Comparison of ENCODE assay signal across 29 cellular contexts in the genomic region with DNA sequence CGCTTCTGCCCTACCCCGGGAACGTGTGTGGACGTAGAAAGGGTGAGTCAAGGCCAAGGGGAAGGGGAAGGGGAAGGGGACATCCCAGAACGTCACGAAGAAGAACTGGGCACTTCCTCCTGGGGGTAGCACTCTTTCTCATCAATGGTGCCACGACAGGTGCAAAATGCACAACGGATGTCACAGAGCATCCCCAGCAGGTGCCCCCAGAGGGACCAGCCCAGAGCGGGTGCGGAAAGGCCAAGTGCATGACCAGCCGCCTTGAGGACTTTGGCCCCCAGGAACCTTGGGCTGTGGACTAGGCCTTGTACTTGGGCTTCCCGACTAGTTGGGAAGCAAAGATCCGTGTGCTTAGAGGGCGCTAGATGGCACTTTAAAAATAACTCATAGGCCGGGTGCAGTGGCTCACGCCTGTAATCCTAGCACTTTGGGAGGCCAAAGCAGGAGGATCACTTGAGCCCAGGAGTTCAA. TPM values are rescaled to one million over a fixed set of nuclear protein-coding genes. Genes with fewer than 3 reads are reported as not detected.
DNase-seq lines count a peak whose midpoint lies in the region; ATAC-seq, FAIRE-seq and TF ChIP-seq lines count a peak whose summit lies in the region.
"Had no signal": no experiment of that assay in that cellular context is flagged by ENCODE, and none has a peak within 500 bp of the region (broad histone marks: within the 10 kb centered on the region; RNA-seq: fewer than 3 reads in every experiment).

No MANE protein-coding gene starts in this region.

- peak overlapping the region; percentile 85 for H3K4me2 ChIP-seq in HepG2 (ENCODE audit: low read depth, low read length)

- peaks cover 13% of the 10 kb centered on the region for H3K4me1 Mint-ChIP-seq in T-helper 17 cell
- peaks cover 8% of the 10 kb centered on the region for H3K4me1 Mint-ChIP-seq in progenitor cell of endocrine pancreas (ENCODE audit: low read depth)

- H2AFZ ChIP-seq in HepG2 (ENCODE audit: low read length) = no peak overlapping the region
- H2AFZ ChIP-seq: parathyroid adenoma had no signal

- H3K27me3 ChIP-seq in HepG2 (ENCODE audit: control insufficient read depth in 1 of 2, insufficient read depth in 2 of 2, low read length in 2 of 2) (no peaks in the 10 kb centered on the region), upper lobe of right lung (no peaks in the 10 kb centered on the region)
- H3K27me3 ChIP-seq: gastroesophageal sphincter had no signal

- TF ChIP-seq CTCF in HepG2 (CRISPR knock-in tag; IDR thresholded peaks at IDR 0.05) (peak; percentile 72), upper lobe of right lung (IDR thresholded peaks at IDR 0.05) (no peak), progenitor cell of endocrine pancreas (IDR thresholded peaks at IDR 0.05; ENCODE audit: unreplicated experiment) (no peak)

- no peak overlapping the region for H3K9ac ChIP-seq in HepG2 (ENCODE audit: insufficient read depth, low read depth, low read length)
- H3K9ac ChIP-seq: parathyroid adenoma had no signal

- peak in 1 of 2 experiments; percentile 20; a peak in 1 of 4 replicates for TF ChIP-seq EP300 in HepG2 (IDR thresholded peaks at IDR 0.05; ENCODE audit: low read depth in 2 of 2, low read length in 2 of 2)
- TF ChIP-seq EP300 in HepG2 (CRISPR knock-in tag; IDR thresholded peaks at IDR 0.05; ENCODE audit: borderline replicate concordance) = 0 out of 2 replicates have a peak, but pooled peaks have one; percentile 21

- no peak overlapping the region for H3K27ac Mint-ChIP-seq in T-helper 17 cell
- no peak overlapping the region for H3K27ac Mint-ChIP-seq in progenitor cell of endocrine pancreas
- H3K27ac Mint-ChIP-seq: CD4-positive, CD25-positive, alpha-beta regulatory T cell; nephron progenitor cell had no signal

- intact Hi-C loops in HepG2 (cut with micrococcal nuclease; ENCODE audit: unreplicated experiment) (no loop called here), upper lobe of right lung (cut with DNase I) (no loop called here), head of caudate nucleus (cut with DNase I) (no loop called here)

- H3K36me3 ChIP-seq in HepG2 (replicated peaks in 1 of 2; ENCODE audit: control insufficient read depth in 1 of 2, insufficient read depth in 2 of 2, low read length in 2 of 2) (no peaks in the 10 kb centered on the region), upper lobe of right lung (no peaks in the 10 kb centered on the region)
- H3K36me3 ChIP-seq: gastroesophageal sphincter had no signal

- TF ChIP-seq POLR2A in GM12891 (IDR thresholded peaks at IDR 0.05; ENCODE audit: low read depth, low read length) (no peak), HepG2 (IDR thresholded peaks at IDR 0.05; ENCODE audit: insufficient read depth in 1 of 2, low read depth in 2 of 2, low read length in 2 of 2) (no peak)

- no peak for FAIRE-seq in GM12891 (lab: Jason Lieb, UNC)
- FAIRE-seq in HepG2 (lab: Jason Lieb, UNC) = no peak
- FAIRE-seq: endothelial cell of umbilical vein had no signal

- DNase-seq in GM12891 (ENCODE audit: insufficient read length, low spot score) (no peak), T-helper 17 cell (no peak), HepG2 (ENCODE audit: low spot score) (peak; percentile 50), upper lobe of right lung (no peak), head of caudate nucleus (no peak), progenitor cell of endocrine pancreas (ENCODE audit: low spot score, unreplicated experiment) (no peak), NCI-H1092 treated with DMSO at 0.1 percent for 48 hours (lab: John Stamatoyannopoulos, UW) (no peak)
- DNase-seq: activated CD4-positive, alpha-beta T cell treated with anti-CD3 and anti-CD28 coated beads for 4 hours; activated CD8-positive, alpha-beta memory T cell treated with anti-CD3 and anti-CD28 coated beads for 24 hours; activated effector memory CD4-positive, alpha-beta T cell treated with anti-CD3 and anti-CD28 coated beads, Interleukin-2, amount 50 U/mL, for 16 hours; CD4-positive, CD25-positive, alpha-beta regulatory T cell; DMS 273 treated with DMSO at 0.1 percent for 48 hours; EL; H7; MM.1S; NCI-H1417 treated with DMSO at 0.1 percent for 48 hours; NCI-H2081 treated with DMSO at 0.1 percent for 48 hours; NCI-H226; NCI-H748 treated with DMSO at 0.1 percent for 48 hours; nephron progenitor cell; stimulated activated CD4-positive, alpha-beta T cell treated with anti-CD3 and anti-CD28 coated beads, Interleukin-4, amount 100 ng/mL, for 24 hours; T-helper 2 cell had no signal

- H3K4me1 ChIP-seq in HepG2 (ENCODE audit: insufficient read depth, low read length) (peaks cover 89% of the 10 kb centered on the region), upper lobe of right lung (peaks cover 21% of the 10 kb centered on the region)

- H3K9me3 ChIP-seq in T-helper 17 cell (ENCODE audit: control insufficient read depth, low read length, poor library complexity, severe bottlenecking) (no peaks in the 10 kb centered on the region), HepG2 (ENCODE audit: low read length) (no peaks in the 10 kb centered on the region), upper lobe of right lung (no peaks in the 10 kb centered on the region)
- H3K9me3 ChIP-seq: gastroesophageal sphincter had no signal

- H3K4me3 Mint-ChIP-seq in T-helper 17 cell = no peak overlapping the region
- H3K4me3 Mint-ChIP-seq in progenitor cell of endocrine pancreas (ENCODE audit: low read depth) = no peak overlapping the region
- H3K4me3 Mint-ChIP-seq: nephron progenitor cell; stimulated activated effector memory CD8-positive, alpha-beta T cell treated with anti-CD3 and anti-CD28 coated beads, Interleukin-12 subunit alpha, Interleukin-12 subunit beta, amount 100 ng/mL, for 72 hours had no signal

- CTCF ChIA-PET in HepG2 (lab: Yijun Ruan, JAX; ENCODE audit: low intra/inter-chr PET ratio, low total read pairs) = no interaction called here

- no peaks in the 10 kb centered on the region for H4K20me1 ChIP-seq in HepG2 (ENCODE audit: insufficient read depth, low read length)

- H3K4me3 ChIP-seq in HepG2 (replicated peaks in 1 of 3; ENCODE audit: insufficient read depth in 1 of 3, low read depth in 2 of 3, low read length in 3 of 3) (peak overlapping the region in 2 of 3 experiments; percentile 11 to 54; a peak in 4 of 6 replicates), upper lobe of right lung (no peak overlapping the region)
- H3K4me3 ChIP-seq: gastroesophageal sphincter had no signal

- POLR2A ChIA-PET in HepG2 (lab: Yijun Ruan, JAX) = interaction anchor here (0.7 to 4.0 kb wide), 3 partner anchors 11 to 51 kb away, joined by 3 to 59 read pairs (median 29); a partner anchor contains a TSS

- no TSS peak for BruUV-seq in HepG2 (replicated peaks; lab: Mats Ljungman, UMichigan)

- in situ Hi-C loops in HepG2 (cut with HindIII; ENCODE audit: extremely low pct_ligation_motif_present, low pct_unique_long_range_greater_than_20kb) = no loop called here

- 18% methylated on average over 13 of the region's 16 CpGs for WGBS in HepG2 (ENCODE audit: low lambda C conversion rate)

- TF ChIP-seq RAD21 in HepG2 (CRISPR knock-in tag; IDR thresholded peaks at IDR 0.05) = peak; percentile 31; the same call in 1 of the 2 replicates

- H3K79me2 ChIP-seq in HepG2 (ENCODE audit: insufficient read depth, low read length) = no peaks in the 10 kb centered on the region
- H3K79me2 ChIP-seq: parathyroid adenoma had no signal

- H3K27ac ChIP-seq in HepG2 (ENCODE audit: extremely low read length, insufficient read depth, low read length) (peak overlapping the region; percentile 4), upper lobe of right lung (no peak overlapping the region)
- H3K27ac ChIP-seq: gastroesophageal sphincter, parathyroid adenoma had no signal

- no peaks in the 10 kb centered on the region for H3K9me3 Mint-ChIP-seq in progenitor cell of endocrine pancreas (ENCODE audit: low read depth)
- H3K9me3 Mint-ChIP-seq: CD4-positive, CD25-positive, alpha-beta regulatory T cell; nephron progenitor cell; stimulated activated effector memory CD8-positive, alpha-beta T cell treated with anti-CD3 and anti-CD28 coated beads, Interleukin-12 subunit alpha, Interleukin-12 subunit beta, amount 100 ng/mL, for 72 hours had no signal

- H3K27me3 Mint-ChIP-seq in T-helper 17 cell (no peaks in the 10 kb centered on the region), progenitor cell of endocrine pancreas (no peaks in the 10 kb centered on the region)
- H3K27me3 Mint-ChIP-seq: CD4-positive, CD25-positive, alpha-beta regulatory T cell had no signal

- H3K36me3 Mint-ChIP-seq in T-helper 17 cell (ENCODE audit: low read depth) (no peaks in the 10 kb centered on the region), progenitor cell of endocrine pancreas (ENCODE audit: insufficient read depth) (no peaks in the 10 kb centered on the region)
- H3K36me3 Mint-ChIP-seq: CD4-positive, CD25-positive, alpha-beta regulatory T cell; stimulated activated effector memory CD8-positive, alpha-beta T cell treated with anti-CD3 and anti-CD28 coated beads, Interleukin-12 subunit alpha, Interleukin-12 subunit beta, amount 100 ng/mL, for 72 hours had no signal

- ATAC-seq in T-helper 17 cell (peak; percentile 23), HepG2 (no peak), upper lobe of right lung (peak; percentile 28)
- ATAC-seq: gastroesophageal sphincter; right cardiac atrium; Right ventricle myocardium inferior; SK-N-SH treated with all-trans-retinoic acid at 6 μM for 48 hours; stimulated activated effector memory CD8-positive, alpha-beta T cell treated with anti-CD3 and anti-CD28 coated beads, Interleukin-12 subunit alpha, Interleukin-12 subunit beta, amount 100 ng/mL, for 72 hours had no signal

RNA-seq across cellular contexts. Expression of a gene that starts 12.1 kb away (rescaled TPM):
- polyA plus RNA-seq in GM12891 (2012; ENCODE audit: low read depth, missing spikeins) = 24.6 TPM
- 10 to 100 TPM in 1 of 2 donors, 1 to 10 TPM in 1; 6.2 to 22.8 TPM for total RNA-seq in T-helper 17 cell
- 54.7 and 59.7 TPM in 2 replicates for total RNA-seq in HepG2 (2016; rRNA removed; fragmentation: Illumina TruSeq; extraction: Trizol)
- 18.4 and 21.0 TPM in 2 replicates for total RNA-seq in HepG2 (2016; cell fraction: cytosol; rRNA removed; fragmentation: Illumina TruSeq; extraction: Trizol; ENCODE audit: low read depth)
- total RNA-seq in HepG2 (2016; cell fraction: insoluble cytoplasmic fraction; rRNA removed; fragmentation: Illumina TruSeq; extraction: Trizol) = 48.2 and 56.8 TPM in 2 replicates
- total RNA-seq in HepG2 (2016; cell fraction: membrane; rRNA removed; fragmentation: Illumina TruSeq; extraction: Trizol) = 25.3 and 30.3 TPM in 2 replicates
- total RNA-seq in HepG2 (2016; cell fraction: nucleus; rRNA removed; fragmentation: Illumina TruSeq; extraction: Trizol) = 60.1 and 65.6 TPM in 2 replicates
- polyA plus RNA-seq in HepG2 (2011; rRNA removed) = 192 and 229 TPM in 2 replicates
- polyA plus RNA-seq in HepG2 (2011; cell fraction: cytosol; rRNA removed) = 97.4 and 112 TPM in 2 replicates
- 448 and 459 TPM in 2 replicates for polyA plus RNA-seq in HepG2 (2011; cell fraction: nucleus; rRNA removed)
- polyA plus RNA-seq in HepG2 (2012) = 148 and 158 TPM in 2 replicates
- 3.4 and 4.0 TPM in 2 replicates for polyA plus RNA-seq in HepG2 (2016; cell fraction: cytosol; fragmentation: Illumina TruSeq; extraction: Trizol; ENCODE audit: low read depth)
- 43.5 and 52.9 TPM in 2 replicates for polyA plus RNA-seq in HepG2 (2016; cell fraction: insoluble cytoplasmic fraction; fragmentation: Illumina TruSeq; extraction: Trizol; ENCODE audit: low read depth)
- polyA plus RNA-seq in HepG2 (2016; cell fraction: membrane; fragmentation: Illumina TruSeq; extraction: Trizol; ENCODE audit: low read depth) = 13.5 and 16.0 TPM in 2 replicates
- 92.1 and 101 TPM in 2 replicates for polyA plus RNA-seq in HepG2 (2016; cell fraction: nucleus; fragmentation: Illumina TruSeq; extraction: Trizol; ENCODE audit: insufficient read depth, low read depth)
- polyA minus RNA-seq in HepG2 (2011; rRNA and poly(A)+ RNA removed; ENCODE audit: low replicate concordance) = 0.87 and 280 TPM in 2 replicates
- polyA minus RNA-seq in HepG2 (2011; cell fraction: cytosol; rRNA and poly(A)+ RNA removed) = 92.5 and 127 TPM in 2 replicates
- polyA minus RNA-seq in HepG2 (2011; cell fraction: nucleus; rRNA and poly(A)+ RNA removed) = 209 and 267 TPM in 2 replicates
- 64.0 TPM for total RNA-seq in upper lobe of right lung
- 126 and 128 TPM in 2 replicates for total RNA-seq in progenitor cell of endocrine pancreas

RNA-seq across cellular contexts. Expression of a gene that starts 44.4 kb away (rescaled TPM):
- 17.5 TPM for polyA plus RNA-seq in GM12891 (2012; ENCODE audit: low read depth, missing spikeins)
- total RNA-seq in T-helper 17 cell = 1 to 10 TPM; 3.6 to 4.9 TPM
- 16.5 and 18.6 TPM in 2 replicates for total RNA-seq in HepG2 (2016; rRNA removed; fragmentation: Illumina TruSeq; extraction: Trizol)
- total RNA-seq in HepG2 (2016; cell fraction: cytosol; rRNA removed; fragmentation: Illumina TruSeq; extraction: Trizol; ENCODE audit: low read depth) = 10.8 and 15.2 TPM in 2 replicates
- total RNA-seq in HepG2 (2016; cell fraction: insoluble cytoplasmic fraction; rRNA removed; fragmentation: Illumina TruSeq; extraction: Trizol) = 15.1 and 16.2 TPM in 2 replicates
- 25.3 and 29.5 TPM in 2 replicates for total RNA-seq in HepG2 (2016; cell fraction: membrane; rRNA removed; fragmentation: Illumina TruSeq; extraction: Trizol)
- total RNA-seq in HepG2 (2016; cell fraction: nucleus; rRNA removed; fragmentation: Illumina TruSeq; extraction: Trizol) = 15.3 and 19.6 TPM in 2 replicates
- polyA plus RNA-seq in HepG2 (2011; rRNA removed) = 70.2 and 74.1 TPM in 2 replicates
- 93.3 and 98.4 TPM in 2 replicates for polyA plus RNA-seq in HepG2 (2011; cell fraction: cytosol; rRNA removed)
- polyA plus RNA-seq in HepG2 (2011; cell fraction: nucleus; rRNA removed) = 35.2 and 44.3 TPM in 2 replicates
- polyA plus RNA-seq in HepG2 (2012) = 45.7 and 46.8 TPM in 2 replicates
- polyA plus RNA-seq in HepG2 (2016; cell fraction: cytosol; fragmentation: Illumina TruSeq; extraction: Trizol; ENCODE audit: low read depth) = 48.1 and 71.4 TPM in 2 replicates
- polyA plus RNA-seq in HepG2 (2016; cell fraction: insoluble cytoplasmic fraction; fragmentation: Illumina TruSeq; extraction: Trizol; ENCODE audit: low read depth) = 55.8 and 57.5 TPM in 2 replicates
- polyA plus RNA-seq in HepG2 (2016; cell fraction: membrane; fragmentation: Illumina TruSeq; extraction: Trizol; ENCODE audit: low read depth) = 67.6 and 91.3 TPM in 2 replicates
- 68.3 and 69.5 TPM in 2 replicates for polyA plus RNA-seq in HepG2 (2016; cell fraction: nucleus; fragmentation: Illumina TruSeq; extraction: Trizol; ENCODE audit: insufficient read depth, low read depth)
- 47.1 and 62.0 TPM in 2 replicates for polyA minus RNA-seq in HepG2 (2011; rRNA and poly(A)+ RNA removed; ENCODE audit: low replicate concordance)
- 11.5 and 14.7 TPM in 2 replicates for polyA minus RNA-seq in HepG2 (2011; cell fraction: cytosol; rRNA and poly(A)+ RNA removed)
- 7.6 and 12.7 TPM in 2 replicates for polyA minus RNA-seq in HepG2 (2011; cell fraction: nucleus; rRNA and poly(A)+ RNA removed)
- 30.8 TPM for total RNA-seq in upper lobe of right lung
- 39.4 and 41.2 TPM in 2 replicates for total RNA-seq in progenitor cell of endocrine pancreas
